27 cellular contexts compared by ENCODE assay signal in genomic region chr10:4198216-4198615, GRCh38.
DNase-seq lines count a peak whose midpoint lies in the region; ATAC-seq and TF ChIP-seq lines count a peak whose summit lies in the region.
"Had no signal": no experiment of that assay in that cellular context is flagged by ENCODE, and none has a peak within 500 bp of the region (broad histone marks: within the 10 kb centered on the region; RNA-seq: fewer than 3 reads in every experiment).

No MANE protein-coding gene starts in this region.

- peaks cover 0 to 4% of the 10 kb centered on the region in 2 donors for H3K27me3 Mint-ChIP-seq in natural killer cell treated with Interleukin-12 subunit alpha and Interleukin-12 subunit beta and Interleukin-15 and Interleukin-18, amount 100 ng/mL, for 72 hours
- H3K27me3 Mint-ChIP-seq: CD4-positive, alpha-beta memory T cell had no signal

- H3K9ac ChIP-seq in muscle layer of colon (ENCODE audit: low read length), result no peak overlapping the region
- H3K9ac ChIP-seq: KMS-11 had no signal

- H3K4me3 ChIP-seq in muscle layer of colon (ENCODE audit: low read depth in 1 of 2, low read length in 2 of 2) (no peak overlapping the region), transverse colon (no peak overlapping the region)
- H3K4me3 ChIP-seq: A549 had no signal

- H3K36me3 ChIP-seq in muscle layer of colon (ENCODE audit: insufficient read depth, low read length), result no peaks in the 10 kb centered on the region
- H3K36me3 ChIP-seq in transverse colon, result no peaks in the 10 kb centered on the region

- H3K4me3 Mint-ChIP-seq in natural killer cell treated with Interleukin-12 subunit alpha and Interleukin-12 subunit beta and Interleukin-15 and Interleukin-18, amount 100 ng/mL, for 72 hours, result no peak overlapping the region
- H3K4me3 Mint-ChIP-seq: CD4-positive, alpha-beta memory T cell; IgD-negative memory B cell had no signal

- H3K9me3 Mint-ChIP-seq in natural killer cell treated with Interleukin-12 subunit alpha and Interleukin-12 subunit beta and Interleukin-15 and Interleukin-18, amount 100 ng/mL, for 72 hours, result no peaks in the 10 kb centered on the region
- H3K9me3 Mint-ChIP-seq: IgD-negative memory B cell had no signal

- no peaks in the 10 kb centered on the region for H3K36me3 Mint-ChIP-seq in natural killer cell treated with Interleukin-12 subunit alpha and Interleukin-12 subunit beta and Interleukin-15 and Interleukin-18, amount 100 ng/mL, for 72 hours
- H3K36me3 Mint-ChIP-seq: CD4-positive, alpha-beta memory T cell had no signal

- H3K27ac ChIP-seq in muscle layer of colon (ENCODE audit: low read depth, low read length) (peak overlapping the region; percentile 7), transverse colon (peak overlapping the region in 3 of 4 donors; percentile 26 to 67 (median 50))
- H3K27ac ChIP-seq: A549, KMS-11 had no signal

- H3K4me1 ChIP-seq in muscle layer of colon (ENCODE audit: insufficient read depth, low read length) (peaks cover 23% of the 10 kb centered on the region), transverse colon (peaks cover 0 to 16% (median 11%) of the 10 kb centered on the region in 4 donors)
- H3K4me1 ChIP-seq: A549 had no signal

- no peaks in the 10 kb centered on the region for H3K27me3 ChIP-seq in muscle layer of colon (ENCODE audit: control insufficient read depth in 1 of 2, insufficient read depth in 2 of 2, low read length in 2 of 2)
- no peaks in the 10 kb centered on the region for H3K27me3 ChIP-seq in transverse colon

- DNase-seq in LHCN-M2 (ENCODE audit: low read depth) (peak; percentile 46), dermis blood vessel endothelial cell (peak; percentile 50), transverse colon (no peak), NCI-H2081 (lab: John Stamatoyannopoulos, UW) (no peak)
- no peak for DNase-seq in activated T-cell treated with anti-CD3 and anti-CD28 coated beads, Interleukin-2, amount 50 U/mL, for 48 hours
- no peak for DNase-seq in natural killer cell treated with Interleukin-12 subunit alpha and Interleukin-12 subunit beta and Interleukin-15 and Interleukin-18, amount 100 ng/mL, for 72 hours (ENCODE audit: low spot score)
- DNase-seq: AML-193; C1 segment of cervical spinal cord; CD4-positive, alpha-beta memory T cell; COR-L47; DMS79; EL; GF-D8; HCEC 1CT; NCI-H1092; NCI-H1417 treated with DMSO at 0.1 percent for 48 hours; NCI-H187; NCI-H2171 treated with DMSO at 0.1 percent for 48 hours; NCI-H345; NCI-H524; NCI-H774; NK-92 treated with Interleukin-12 subunit alpha and Interleukin-12 subunit beta, amount 100 ng/mL, for 24 hours; PC-3 had no signal

- no peak for TF ChIP-seq CTCF in transverse colon (IDR thresholded peaks at IDR 0.05)

- WGBS in transverse colon (ENCODE audit: low coverage in 1 of 2), 2 donors, result 78 to 83% methylated on average over 5 of the region's 5 CpGs

- H3K9me3 ChIP-seq in muscle layer of colon (ENCODE audit: low read length) (no peaks in the 10 kb centered on the region), transverse colon (no peaks in the 10 kb centered on the region)
- H3K9me3 ChIP-seq: A549 had no signal

- no peak for TF ChIP-seq POLR2A in transverse colon (IDR thresholded peaks at IDR 0.05)

- H3K27ac Mint-ChIP-seq in natural killer cell treated with Interleukin-12 subunit alpha and Interleukin-12 subunit beta and Interleukin-15 and Interleukin-18, amount 100 ng/mL, for 72 hours, result no peak overlapping the region
- H3K27ac Mint-ChIP-seq: CD4-positive, alpha-beta memory T cell had no signal

- ATAC-seq in natural killer cell treated with Interleukin-12 subunit alpha and Interleukin-12 subunit beta and Interleukin-15 and Interleukin-18, amount 100 ng/mL, for 72 hours, result no peak
- ATAC-seq: A549, PC-3 had no signal

- intact Hi-C loops in transverse colon (cut with DNase I; ENCODE audit: low total_unique reads), result no loop called here

- in situ Hi-C loops in transverse colon (cut with MboI; ENCODE audit: low pct_ligation_motif_present in 1 of 4, low pct_unique_long_range_greater_than_20kb in 1 of 4, low sequenced_read_pairs in 3 of 4), result no loop called here

- TF ChIP-seq EP300 in transverse colon (IDR thresholded peaks at IDR 0.05; ENCODE audit: low read depth), result no peak

- peaks cover 9 to 11% of the 10 kb centered on the region in 2 donors for H3K4me1 Mint-ChIP-seq in natural killer cell treated with Interleukin-12 subunit alpha and Interleukin-12 subunit beta and Interleukin-15 and Interleukin-18, amount 100 ng/mL, for 72 hours (ENCODE audit: low read depth in 2 of 2)

Comparison
In these comparisons a context has a peak if more than half of its experiments do, and no peak if none do; other contexts are left out.
1. DNase-seq: peak in LHCN-M2 (single experiment) and dermis blood vessel endothelial cell (single experiment); none in transverse colon (single experiment), NCI-H2081 (0 of 2), activated T-cell treated with anti-CD3 and anti-CD28 coated beads, Interleukin-2, amount 50 U/mL, for 48 hours (0 of 2) and natural killer cell treated with Interleukin-12 subunit alpha and Interleukin-12 subunit beta and Interleukin-15 and Interleukin-18, amount 100 ng/mL, for 72 hours (single experiment).